In the genomic region with DNA sequence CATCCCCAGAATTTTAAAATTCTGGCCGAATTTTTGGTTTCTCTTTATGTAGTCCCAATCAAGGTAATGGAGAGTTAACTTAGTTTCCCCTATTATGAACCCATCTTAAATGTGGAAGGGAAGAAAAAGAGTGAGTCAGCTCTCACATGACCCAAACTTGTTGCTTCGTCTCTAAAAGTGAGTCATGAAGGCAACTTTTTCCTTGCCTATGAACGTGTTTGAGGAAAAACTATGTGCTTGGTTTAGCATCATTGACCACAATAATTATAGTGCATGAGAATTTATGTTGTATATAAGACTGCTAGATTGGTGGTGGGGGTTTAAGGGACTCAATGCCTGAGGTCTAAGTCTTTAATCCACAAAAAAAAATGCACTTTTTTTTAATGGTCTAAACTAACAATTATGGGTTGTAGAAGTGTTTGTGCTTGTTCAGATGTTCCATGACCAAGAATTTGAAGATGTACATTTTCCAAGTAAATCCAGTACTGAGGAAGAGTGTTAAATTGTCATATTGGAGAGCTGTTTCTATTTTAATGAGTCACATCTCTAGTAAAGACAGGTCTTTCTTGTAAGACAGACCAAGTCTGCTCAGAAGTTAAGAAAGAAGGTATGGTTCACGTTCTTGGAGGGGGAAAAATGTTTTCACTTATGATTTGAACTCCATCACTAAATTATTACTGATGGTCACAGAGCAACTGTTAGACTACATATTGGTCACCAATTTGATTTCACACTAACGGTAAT, we compare ENCODE assay signal across 1 cellular context.
TF ChIP-seq lines count a peak whose summit lies in the region.

No MANE protein-coding gene starts in this region.

TF ChIP-seq in K562, 482 proteins besides CTCF, POLR2A, EP300 and RAD21 (continued from another document):
- TF ChIP-seq JUN (IDR thresholded peaks at IDR 0.05; ENCODE audit: borderline replicate concordance, low read depth, low read length) (peak; percentile 68; the same call in 1 of the 2 replicates), JUN (CRISPR knock-in tag; IDR thresholded peaks at IDR 0.05; ENCODE audit: borderline replicate concordance) (no peak), BRCA1 (IDR thresholded peaks at IDR 0.05) (no peak), BRCA1 (CRISPR knock-in tag; IDR thresholded peaks at IDR 0.05) (no peak), ZNF586 (CRISPR knock-in tag; conservative IDR thresholded peaks at IDR 0.05) (no peak), IRF2 (CRISPR knock-in tag; IDR thresholded peaks at IDR 0.05) (no peak), JUND (IDR thresholded peaks at IDR 0.05; ENCODE audit: borderline replicate concordance, low read depth, low read length) (peak; percentile 47; the same call in 1 of the 2 replicates), JUND (tag; IDR thresholded peaks at IDR 0.05; ENCODE audit: borderline replicate concordance, low read depth, low read length) (peak; percentile 60; the same call in 2 of the 3 replicates)
- TF ChIP-seq, protein P1, sequence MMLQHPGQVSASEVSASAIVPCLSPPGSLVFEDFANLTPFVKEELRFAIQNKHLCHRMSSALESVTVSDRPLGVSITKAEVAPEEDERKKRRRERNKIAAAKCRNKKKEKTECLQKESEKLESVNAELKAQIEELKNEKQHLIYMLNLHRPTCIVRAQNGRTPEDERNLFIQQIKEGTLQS (IDR thresholded peaks at IDR 0.05): peak; percentile 62
- TF ChIP-seq, protein P1 (CRISPR knock-in tag; conservative IDR thresholded peaks at IDR 0.05): no peak
- TF ChIP-seq, protein P2, sequence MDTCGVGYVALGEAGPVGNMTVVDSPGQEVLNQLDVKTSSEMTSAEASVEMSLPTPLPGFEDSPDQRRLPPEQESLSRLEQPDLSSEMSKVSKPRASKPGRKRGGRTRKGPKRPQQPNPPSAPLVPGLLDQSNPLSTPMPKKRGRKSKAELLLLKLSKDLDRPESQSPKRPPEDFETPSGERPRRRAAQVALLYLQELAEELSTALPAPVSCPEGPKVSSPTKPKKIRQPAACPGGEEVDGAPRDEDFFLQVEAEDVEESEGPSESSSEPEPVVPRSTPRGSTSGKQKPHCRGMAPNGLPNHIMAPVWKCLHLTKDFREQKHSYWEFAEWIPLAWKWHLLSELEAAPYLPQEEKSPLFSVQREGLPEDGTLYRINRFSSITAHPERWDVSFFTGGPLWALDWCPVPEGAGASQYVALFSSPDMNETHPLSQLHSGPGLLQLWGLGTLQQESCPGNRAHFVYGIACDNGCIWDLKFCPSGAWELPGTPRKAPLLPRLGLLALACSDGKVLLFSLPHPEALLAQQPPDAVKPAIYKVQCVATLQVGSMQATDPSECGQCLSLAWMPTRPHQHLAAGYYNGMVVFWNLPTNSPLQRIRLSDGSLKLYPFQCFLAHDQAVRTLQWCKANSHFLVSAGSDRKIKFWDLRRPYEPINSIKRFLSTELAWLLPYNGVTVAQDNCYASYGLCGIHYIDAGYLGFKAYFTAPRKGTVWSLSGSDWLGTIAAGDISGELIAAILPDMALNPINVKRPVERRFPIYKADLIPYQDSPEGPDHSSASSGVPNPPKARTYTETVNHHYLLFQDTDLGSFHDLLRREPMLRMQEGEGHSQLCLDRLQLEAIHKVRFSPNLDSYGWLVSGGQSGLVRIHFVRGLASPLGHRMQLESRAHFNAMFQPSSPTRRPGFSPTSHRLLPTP (IDR thresholded peaks at IDR 0.05; ENCODE audit: borderline replicate concordance, extremely low read depth, insufficient read length): no peak
- TF ChIP-seq, protein P3, sequence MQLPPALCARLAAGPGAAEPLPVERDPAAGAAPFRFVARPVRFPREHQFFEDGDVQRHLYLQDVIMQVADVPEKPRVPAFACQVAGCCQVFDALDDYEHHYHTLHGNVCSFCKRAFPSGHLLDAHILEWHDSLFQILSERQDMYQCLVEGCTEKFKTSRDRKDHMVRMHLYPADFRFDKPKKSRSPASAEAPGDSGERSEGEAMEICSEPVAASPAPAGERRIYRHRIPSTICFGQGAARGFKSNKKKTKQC (CRISPR knock-in tag; IDR thresholded peaks at IDR 0.05): no peak
- TF ChIP-seq, protein P4, sequence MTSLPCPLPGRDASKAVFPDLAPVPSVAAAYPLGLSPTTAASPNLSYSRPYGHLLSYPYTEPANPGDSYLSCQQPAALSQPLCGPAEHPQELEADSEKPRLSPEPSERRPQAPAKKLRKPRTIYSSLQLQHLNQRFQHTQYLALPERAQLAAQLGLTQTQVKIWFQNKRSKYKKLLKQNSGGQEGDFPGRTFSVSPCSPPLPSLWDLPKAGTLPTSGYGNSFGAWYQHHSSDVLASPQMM (CRISPR knock-in tag; IDR thresholded peaks at IDR 0.05): no peak
